1 cellular context compared by ENCODE assay signal in the genomic region with DNA sequence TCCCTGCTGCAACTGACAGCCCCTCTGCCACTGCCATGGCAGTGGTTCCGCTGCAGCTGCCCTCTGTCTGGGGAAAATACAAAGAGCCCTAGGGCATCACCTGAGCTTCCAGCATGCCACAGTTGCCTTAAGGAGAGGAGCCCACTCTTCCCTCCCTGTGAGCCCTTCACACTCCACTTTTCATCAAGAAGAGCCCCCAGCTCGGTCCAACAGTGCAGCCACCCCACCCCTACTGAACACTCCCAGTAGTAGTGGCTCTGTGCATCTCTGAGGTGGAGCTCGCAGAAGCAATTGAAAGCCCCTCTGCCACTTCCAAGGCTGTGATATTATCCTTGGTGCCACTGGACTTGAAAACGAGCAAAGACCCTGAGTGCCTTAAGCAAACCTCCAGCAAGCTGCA.
TF ChIP-seq lines count a peak whose summit lies in the region.

No MANE protein-coding gene starts in this region.

TF ChIP-seq in H1, 55 proteins besides CTCF, POLR2A, EP300 and RAD21:
- no peak for TF ChIP-seq NRF1 (IDR thresholded peaks at IDR 0.05; ENCODE audit: low read depth, low read length)
- TF ChIP-seq SP2 (IDR thresholded peaks at IDR 0.05; ENCODE audit: low read length) = no peak
- TF ChIP-seq TCF12 (IDR thresholded peaks at IDR 0.05; ENCODE audit: low read depth, low read length) = no peak
- no peak for TF ChIP-seq BRCA1 (IDR thresholded peaks at IDR 0.05; ENCODE audit: low read depth, low read length)
- no peak for TF ChIP-seq KDM1A (IDR thresholded peaks at IDR 0.05; ENCODE audit: borderline replicate concordance, low read length)
- TF ChIP-seq MAFK (IDR thresholded peaks at IDR 0.05; ENCODE audit: low read depth, low read length) = no peak
- no peak for TF ChIP-seq POU5F1 (IDR thresholded peaks at IDR 0.05; ENCODE audit: low read depth, low read length)
- TF ChIP-seq PHF8 (conservative IDR thresholded peaks at IDR 0.05; ENCODE audit: low read depth, low read length) = no peak
- TF ChIP-seq BCL11A (IDR thresholded peaks at IDR 0.05; ENCODE audit: low read depth in 2 of 2, low read length in 2 of 2) = no peak
- TF ChIP-seq SIN3A (conservative IDR thresholded peaks at IDR 0.05 in 1 of 2, IDR thresholded peaks at IDR 0.05 in 1 of 2; ENCODE audit: low read depth in 1 of 2, low read length in 2 of 2) = no peak
- no peak for TF ChIP-seq EZH2 (IDR thresholded peaks at IDR 0.05; ENCODE audit: low read depth, low read length, severe bottlenecking)
- no peak for TF ChIP-seq JUND (IDR thresholded peaks at IDR 0.05; ENCODE audit: low read length)
- no peak for TF ChIP-seq CTBP2 (IDR thresholded peaks at IDR 0.05; ENCODE audit: borderline replicate concordance, insufficient read depth, insufficient read length, low read length)
- no peak for TF ChIP-seq TBP (IDR thresholded peaks at IDR 0.05; ENCODE audit: low read depth, low read length)
- TF ChIP-seq, protein P1, sequence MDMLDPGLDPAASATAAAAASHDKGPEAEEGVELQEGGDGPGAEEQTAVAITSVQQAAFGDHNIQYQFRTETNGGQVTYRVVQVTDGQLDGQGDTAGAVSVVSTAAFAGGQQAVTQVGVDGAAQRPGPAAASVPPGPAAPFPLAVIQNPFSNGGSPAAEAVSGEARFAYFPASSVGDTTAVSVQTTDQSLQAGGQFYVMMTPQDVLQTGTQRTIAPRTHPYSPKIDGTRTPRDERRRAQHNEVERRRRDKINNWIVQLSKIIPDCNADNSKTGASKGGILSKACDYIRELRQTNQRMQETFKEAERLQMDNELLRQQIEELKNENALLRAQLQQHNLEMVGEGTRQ (IDR thresholded peaks at IDR 0.05; ENCODE audit: low read length) = no peak
- TF ChIP-seq ASH2L (IDR thresholded peaks at IDR 0.05; ENCODE audit: low read length) = no peak
- no peak for TF ChIP-seq RXRA (IDR thresholded peaks at IDR 0.05; ENCODE audit: insufficient read depth, low read depth, low read length)
